23 cellular contexts compared by ENCODE assay signal in genomic region chr14:76603713-76604112, GRCh38.
DNase-seq lines count a peak whose midpoint lies in the region; ATAC-seq and TF ChIP-seq lines count a peak whose summit lies in the region.
"Had no signal": no experiment of that assay in that cellular context is flagged by ENCODE, and none has a peak within 500 bp of the region (broad histone marks: within the 10 kb centered on the region; RNA-seq: fewer than 3 reads in every experiment).

No MANE protein-coding gene starts in this region.

- no peak for DNase-seq in Right ventricle myocardium inferior (ENCODE audit: missing footprints)
- no peak for DNase-seq in right atrium auricular region (ENCODE audit: low spot score)
- DNase-seq in heart left ventricle = peak in 4 of 5 donors; percentile 34 to 75 (median 60)
- DNase-seq in left lung = no peak
- DNase-seq in GM19238 (ENCODE audit: insufficient read length, low spot score) = no peak
- no peak for DNase-seq in activated CD4-positive, alpha-beta T cell treated with anti-CD3 and anti-CD28 coated beads, Interleukin-2, amount 10 ng/mL, durations not matched to agents 24 days and 14 days
- DNase-seq: Caco-2; CD4-positive, alpha-beta memory T cell; DMS 273 treated with DMSO at 0.1 percent for 48 hours; DMS79 treated with DMSO at 0.1 percent for 48 hours; GOT3; HCEC 1CT; Karpas-422; NCI-H1417; NCI-H1694 treated with DMSO at 0.1 percent for 48 hours; NCI-H2081 treated with DMSO at 0.1 percent for 48 hours; NCI-H2171 treated with DMSO at 0.1 percent for 48 hours; NCI-H526; Peyer's patch had no signal

- peak; percentile 94 for ATAC-seq in Right ventricle myocardium inferior
- peak; percentile 98 to 99 (median 98) for ATAC-seq in heart left ventricle
- ATAC-seq in left lung = peak; percentile 21
- no peak for ATAC-seq in HG02981 (IDR thresholded peaks at IDR 0.05; ENCODE audit: unreplicated experiment)
- ATAC-seq in HG03025 (IDR thresholded peaks at IDR 0.05; ENCODE audit: low FRiP score, unreplicated experiment) = no peak

- no peak for TF ChIP-seq POLR2A in heart left ventricle (IDR thresholded peaks at IDR 0.05)

- peaks cover 5% of the 10 kb centered on the region for H3K9me3 Mint-ChIP-seq in activated CD4-positive, alpha-beta T cell treated with anti-CD3 and anti-CD28 coated beads, Interleukin-2, amount 10 ng/mL, durations not matched to agents 24 days and 14 days

- H3K4me1 Mint-ChIP-seq in activated CD4-positive, alpha-beta T cell treated with anti-CD3 and anti-CD28 coated beads, Interleukin-2, amount 10 ng/mL, durations not matched to agents 24 days and 14 days = no peaks in the 10 kb centered on the region
- H3K4me1 Mint-ChIP-seq: CD4-positive, alpha-beta memory T cell had no signal

- H3K27me3 Mint-ChIP-seq in activated CD4-positive, alpha-beta T cell treated with anti-CD3 and anti-CD28 coated beads, Interleukin-2, amount 10 ng/mL, durations not matched to agents 24 days and 14 days = peaks cover 1% of the 10 kb centered on the region

- no peak for TF ChIP-seq CTCF in right atrium auricular region (IDR thresholded peaks at IDR 0.05)
- TF ChIP-seq CTCF in heart left ventricle (IDR thresholded peaks at IDR 0.05) = no peak
- TF ChIP-seq CTCF in left lung (IDR thresholded peaks at IDR 0.05) = no peak

- no peaks in the 10 kb centered on the region for H3K36me3 Mint-ChIP-seq in activated CD4-positive, alpha-beta T cell treated with anti-CD3 and anti-CD28 coated beads, Interleukin-2, amount 10 ng/mL, durations not matched to agents 24 days and 14 days (ENCODE audit: low read depth)
- H3K36me3 Mint-ChIP-seq: CD4-positive, alpha-beta memory T cell had no signal

- H3K27ac Mint-ChIP-seq in activated CD4-positive, alpha-beta T cell treated with anti-CD3 and anti-CD28 coated beads, Interleukin-2, amount 10 ng/mL, durations not matched to agents 24 days and 14 days = no peak overlapping the region
- H3K27ac Mint-ChIP-seq: CD4-positive, alpha-beta memory T cell had no signal

- intact Hi-C loops in Right ventricle myocardium inferior (cut with DNase I) (no loop called here), heart left ventricle (cut with DNase I) (no loop called here), left lung (cut with DNase I) (no loop called here)
- intact Hi-C loops in activated CD4-positive, alpha-beta T cell treated with anti-CD3 and anti-CD28 coated beads, Interleukin-2, amount 10 ng/mL, durations not matched to agents 24 days and 14 days (cut with micrococcal nuclease) = no loop called here

- H3K4me3 Mint-ChIP-seq in activated CD4-positive, alpha-beta T cell treated with anti-CD3 and anti-CD28 coated beads, Interleukin-2, amount 10 ng/mL, durations not matched to agents 24 days and 14 days = no peak overlapping the region
- H3K4me3 Mint-ChIP-seq: CD4-positive, alpha-beta memory T cell had no signal

- no peak overlapping the region for H3K27ac ChIP-seq in right atrium auricular region
- no peak overlapping the region for H3K27ac ChIP-seq in heart left ventricle
- no peak overlapping the region for H3K27ac ChIP-seq in left lung
- H3K27ac ChIP-seq: 22Rv1; BLaER1 treated with 17β-estradiol and CSF1 and Interleukin-3, amounts not matched to agents 10 nM and 100 nM; Peyer's patch had no signal

- H3K4me1 ChIP-seq in right atrium auricular region (no peaks in the 10 kb centered on the region), heart left ventricle (peaks cover 0 to 3% (median 0%) of the 10 kb centered on the region in 12 donors), left lung (no peaks in the 10 kb centered on the region)
- H3K4me1 ChIP-seq: BLaER1 treated with 17β-estradiol and CSF1 and Interleukin-3, amounts not matched to agents 10 nM and 100 nM; Caco-2; Peyer's patch had no signal

- WGBS in heart left ventricle, 4 donors = 43 to 72% (median 65%) methylated on average over 6 to 7 of the region's 7 CpGs

- no peaks in the 10 kb centered on the region for H3K9me3 ChIP-seq in right atrium auricular region
- H3K9me3 ChIP-seq in heart left ventricle = peaks cover 0 to 6% (median 0%) of the 10 kb centered on the region in 12 donors
- H3K9me3 ChIP-seq in left lung = peaks cover 0 to 3% of the 10 kb centered on the region in 2 donors
- H3K9me3 ChIP-seq: Caco-2, Peyer's patch had no signal

- H3K36me3 ChIP-seq in right atrium auricular region (no peaks in the 10 kb centered on the region), heart left ventricle (no peaks in the 10 kb centered on the region), left lung (no peaks in the 10 kb centered on the region)
- H3K36me3 ChIP-seq: BLaER1 treated with 17β-estradiol and CSF1 and Interleukin-3, amounts not matched to agents 10 nM and 100 nM; Peyer's patch had no signal

- H3K27me3 ChIP-seq in right atrium auricular region (no peaks in the 10 kb centered on the region), heart left ventricle (peaks cover 0 to 2% (median 0%) of the 10 kb centered on the region in 9 donors), left lung (no peaks in the 10 kb centered on the region)
- H3K27me3 ChIP-seq: BLaER1 treated with 17β-estradiol and CSF1 and Interleukin-3, amounts not matched to agents 10 nM and 100 nM; Peyer's patch had no signal

- no peak overlapping the region for H3K4me3 ChIP-seq in right atrium auricular region
- H3K4me3 ChIP-seq in heart left ventricle = no peak overlapping the region
- no peak overlapping the region for H3K4me3 ChIP-seq in left lung
- H3K4me3 ChIP-seq: BLaER1 treated with 17β-estradiol and CSF1 and Interleukin-3, amounts not matched to agents 10 nM and 100 nM; Peyer's patch had no signal

Comparison
In these comparisons a context has a peak if more than half of its experiments do, and no peak if none do; other contexts are left out.
1. DNase-seq: peak in heart left ventricle (4 of 5); none in Right ventricle myocardium inferior (single experiment), right atrium auricular region (single experiment), left lung (0 of 2), GM19238 (single experiment) and activated CD4-positive, alpha-beta T cell treated with anti-CD3 and anti-CD28 coated beads, Interleukin-2, amount 10 ng/mL, durations not matched to agents 24 days and 14 days (single experiment).
2. ATAC-seq: peak in Right ventricle myocardium inferior (single experiment), heart left ventricle (4 of 4) and left lung (single experiment); none in HG02981 (single experiment) and HG03025 (single experiment).